In genomic region chr12:68334136-68334535, GRCh38 we compare ENCODE assay signal across 9 cellular contexts. TPM values are rescaled to one million over a fixed set of nuclear protein-coding genes. Genes with fewer than 3 reads are reported as not detected.
DNase-seq lines count a peak whose midpoint lies in the region; ATAC-seq and TF ChIP-seq lines count a peak whose summit lies in the region.
"Had no signal": no experiment of that assay in that cellular context is flagged by ENCODE, and none has a peak within 500 bp of the region (broad histone marks: within the 10 kb centered on the region; RNA-seq: fewer than 3 reads in every experiment).

No MANE protein-coding gene starts in this region.

- DNase-seq in NCI-H146 (lab: John Stamatoyannopoulos, UW) (peak; percentile 17), NCI-H146 treated with DMSO at 0.1 percent for 48 hours (lab: John Stamatoyannopoulos, UW; ENCODE audit: unreplicated experiment) (no peak), MV-4-11 (lab: John Stamatoyannopoulos, UW) (peak; percentile 20), neural progenitor cell (ENCODE audit: low spot score) (peak; percentile 36), GOT3 (lab: John Stamatoyannopoulos, UW) (no peak)
- DNase-seq in activated T-helper 2 cell treated with anti-CD3 and anti-CD28 coated beads, Interferon-gamma antibody, Interleukin-2, Interleukin-4, amounts not matched to agents 10 μg/mL and 5 μg/mL and 100 μg/mL, durations not matched to agents 14 hours and 24 hours and 36 hours (ENCODE audit: low spot score): peak; percentile 24

- intact Hi-C loops in activated T-helper 2 cell treated with anti-CD3 and anti-CD28 coated beads, Interferon-gamma antibody, Interleukin-2, Interleukin-4, amounts not matched to agents 10 μg/mL and 5 μg/mL and 100 μg/mL, durations not matched to agents 14 hours and 24 hours and 36 hours (cut with micrococcal nuclease): loop anchor here (10.0 kb wide), 1 partner anchor 471 kb away; the partner anchor contains the start of gene MDM2

- peaks cover 9% of the 10 kb centered on the region for H3F3A ChIP-seq in neural progenitor cell (ENCODE audit: low read depth)

- peak; percentile 27 for TF ChIP-seq CTCF in neural progenitor cell (IDR thresholded peaks at IDR 0.05)

- no peak overlapping the region for H3K27ac Mint-ChIP-seq in activated T-helper 2 cell treated with anti-CD3 and anti-CD28 coated beads, Interferon-gamma antibody, Interleukin-2, Interleukin-4, amounts not matched to agents 10 μg/mL and 5 μg/mL and 100 μg/mL, durations not matched to agents 14 hours and 24 hours and 36 hours
- no peak overlapping the region for H3K27ac Mint-ChIP-seq in neural progenitor cell

- peak overlapping the region; percentile 57 for H3K4me3 Mint-ChIP-seq in activated T-helper 2 cell treated with anti-CD3 and anti-CD28 coated beads, Interferon-gamma antibody, Interleukin-2, Interleukin-4, amounts not matched to agents 10 μg/mL and 5 μg/mL and 100 μg/mL, durations not matched to agents 14 hours and 24 hours and 36 hours (ENCODE audit: low read depth)
- H3K4me3 Mint-ChIP-seq in neural progenitor cell: no peak overlapping the region

- peaks cover 28% of the 10 kb centered on the region for H3K4me1 Mint-ChIP-seq in activated T-helper 2 cell treated with anti-CD3 and anti-CD28 coated beads, Interferon-gamma antibody, Interleukin-2, Interleukin-4, amounts not matched to agents 10 μg/mL and 5 μg/mL and 100 μg/mL, durations not matched to agents 14 hours and 24 hours and 36 hours (ENCODE audit: low read depth)
- peaks cover 36% of the 10 kb centered on the region for H3K4me1 Mint-ChIP-seq in neural progenitor cell

- H3K4me2 ChIP-seq in neural progenitor cell: no peak overlapping the region

- no peaks in the 10 kb centered on the region for H3K36me3 Mint-ChIP-seq in activated T-helper 2 cell treated with anti-CD3 and anti-CD28 coated beads, Interferon-gamma antibody, Interleukin-2, Interleukin-4, amounts not matched to agents 10 μg/mL and 5 μg/mL and 100 μg/mL, durations not matched to agents 14 hours and 24 hours and 36 hours (ENCODE audit: low read depth)
- no peaks in the 10 kb centered on the region for H3K36me3 Mint-ChIP-seq in neural progenitor cell

- H3K27me3 ChIP-seq in neural progenitor cell: no peaks in the 10 kb centered on the region
- H3K27me3 ChIP-seq: SJSA1 had no signal

- no peak overlapping the region for H3K9ac ChIP-seq in neural progenitor cell

- peaks cover 17% of the 10 kb centered on the region for H3K4me1 ChIP-seq in neural progenitor cell

- peaks cover 15% of the 10 kb centered on the region for H3K79me2 ChIP-seq in neural progenitor cell (ENCODE audit: low read depth)

- no peak overlapping the region for H3K27ac ChIP-seq in neural progenitor cell
- H3K27ac ChIP-seq: SJSA1 had no signal

- no peaks in the 10 kb centered on the region for H3K9me3 ChIP-seq in neural progenitor cell (ENCODE audit: low read depth)
- H3K9me3 ChIP-seq: SJSA1 had no signal

- H4K20me1 ChIP-seq in neural progenitor cell (ENCODE audit: low read depth): no peaks in the 10 kb centered on the region

- H2AFZ ChIP-seq in neural progenitor cell (replicated peaks): peak overlapping the region; percentile 89

- no peaks in the 10 kb centered on the region for H3K9me3 Mint-ChIP-seq in activated T-helper 2 cell treated with anti-CD3 and anti-CD28 coated beads, Interferon-gamma antibody, Interleukin-2, Interleukin-4, amounts not matched to agents 10 μg/mL and 5 μg/mL and 100 μg/mL, durations not matched to agents 14 hours and 24 hours and 36 hours
- H3K9me3 Mint-ChIP-seq in neural progenitor cell: no peaks in the 10 kb centered on the region

- H3K27me3 Mint-ChIP-seq in activated T-helper 2 cell treated with anti-CD3 and anti-CD28 coated beads, Interferon-gamma antibody, Interleukin-2, Interleukin-4, amounts not matched to agents 10 μg/mL and 5 μg/mL and 100 μg/mL, durations not matched to agents 14 hours and 24 hours and 36 hours (ENCODE audit: low read depth): peaks cover 7% of the 10 kb centered on the region
- H3K27me3 Mint-ChIP-seq in neural progenitor cell (ENCODE audit: insufficient read depth, low read depth): peaks cover 2% of the 10 kb centered on the region

- no peak overlapping the region for H3K4me3 ChIP-seq in neural progenitor cell
- H3K4me3 ChIP-seq: SJSA1 had no signal

- ATAC-seq in GM18867 (IDR thresholded peaks at IDR 0.05; ENCODE audit: unreplicated experiment): no peak
- ATAC-seq in HG03342 (IDR thresholded peaks at IDR 0.05; ENCODE audit: unreplicated experiment): no peak

- no peaks in the 10 kb centered on the region for H3K36me3 ChIP-seq in neural progenitor cell

RNA-seq across cellular contexts. Expression of gene MDM1, which starts 2.0 kb away (rescaled TPM):
- 13.1 and 14.8 TPM in 2 replicates for total RNA-seq in activated T-helper 2 cell treated with anti-CD3 and anti-CD28 coated beads, Interferon-gamma antibody, Interleukin-2, Interleukin-4, amounts not matched to agents 10 μg/mL and 5 μg/mL and 100 μg/mL, durations not matched to agents 14 hours and 24 hours and 36 hours
- total RNA-seq in neural progenitor cell (ENCODE audit: low replicate concordance): 33.7 and 47.2 TPM in 2 replicates

Comparison
In these comparisons a context has a peak if more than half of its experiments do, and no peak if none do; other contexts are left out.
1. DNase-seq: peak in NCI-H146 (single experiment), MV-4-11 (single experiment), activated T-helper 2 cell treated with anti-CD3 and anti-CD28 coated beads, Interferon-gamma antibody, Interleukin-2, Interleukin-4, amounts not matched to agents 10 μg/mL and 5 μg/mL and 100 μg/mL, durations not matched to agents 14 hours and 24 hours and 36 hours (single experiment) and neural progenitor cell (single experiment); none in NCI-H146 treated with DMSO at 0.1 percent for 48 hours (single experiment) and GOT3 (single experiment).